In the genomic region with DNA sequence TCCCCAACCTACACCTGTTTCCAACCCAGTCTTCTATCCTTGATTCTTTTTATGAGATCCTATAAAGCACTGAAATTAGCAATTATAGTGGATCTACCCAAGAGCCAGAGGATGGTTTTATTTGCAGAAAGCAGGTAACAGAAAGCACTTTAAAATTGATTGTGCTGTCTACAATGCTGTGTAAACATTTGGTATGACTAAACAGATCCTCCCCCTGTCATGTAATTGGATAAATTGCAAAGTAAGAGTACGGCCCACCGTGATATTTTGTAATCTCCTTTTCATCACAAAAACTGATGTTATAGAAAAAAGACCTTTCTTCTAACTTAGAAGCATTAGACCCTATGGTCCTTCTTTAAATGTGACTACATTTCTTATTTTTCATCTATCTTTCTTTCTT, we compare ENCODE assay signal across 18 cellular contexts. TPM values are rescaled to one million over a fixed set of nuclear protein-coding genes. Genes with fewer than 3 reads are reported as not detected.
DNase-seq lines count a peak whose midpoint lies in the region; ATAC-seq and TF ChIP-seq lines count a peak whose summit lies in the region.
"Had no signal": no experiment of that assay in that cellular context is flagged by ENCODE, and none has a peak within 500 bp of the region (broad histone marks: within the 10 kb centered on the region; RNA-seq: fewer than 3 reads in every experiment).

No MANE protein-coding gene starts in this region.

- 78 to 86% (median 84%) methylated on average over 2 of the region's 2 CpGs for WGBS in adrenal gland, 4 donors

- intact Hi-C loops in adrenal gland (cut with DNase I) = no loop called here

- H3K9me3 ChIP-seq in adrenal gland (replicated peaks in 1 of 3) = no peaks in the 10 kb centered on the region
- H3K9me3 ChIP-seq: Caco-2 had no signal

- no peak for TF ChIP-seq POLR2A in adrenal gland (IDR thresholded peaks at IDR 0.05)

- peak; percentile 55 for DNase-seq in NCI-H510A treated with DMSO at 0.1 percent for 48 hours (lab: John Stamatoyannopoulos, UW)
- no peak for DNase-seq in NCI-H510A (lab: John Stamatoyannopoulos, UW)
- peak; percentile 38 for DNase-seq in NCI-H1930 (lab: John Stamatoyannopoulos, UW)
- peak; percentile 47 for DNase-seq in NCI-H82 treated with DMSO at 0.1 percent for 48 hours (lab: John Stamatoyannopoulos, UW; ENCODE audit: unreplicated experiment)
- no peak for DNase-seq in dedifferentiated amniotic fluid mesenchymal stem cell (ENCODE audit: extremely low spot score)
- no peak for DNase-seq in adrenal gland
- DNase-seq in activated naive CD4-positive, alpha-beta T cell (lab: John Stamatoyannopoulos, UW) = no peak
- DNase-seq: Caco-2, DND-41, GDM1, HCEC 1CT, NCI-H2029 treated with DMSO at 0.1 percent for 48 hours, NCI-H446 treated with DMSO at 0.1 percent for 48 hours, SHP77 had no signal

- no peak overlapping the region for H3K27ac ChIP-seq in adrenal gland
- H3K27ac ChIP-seq: C4-2B had no signal

- no peaks in the 10 kb centered on the region for H3K27me3 ChIP-seq in adrenal gland

- H3K4me3 ChIP-seq in adrenal gland = no peak overlapping the region

- H3K4me1 ChIP-seq in adrenal gland (replicated peaks in 1 of 2) = no peaks in the 10 kb centered on the region
- H3K4me1 ChIP-seq: Caco-2 had no signal

- no peak for TF ChIP-seq CTCF in adrenal gland (IDR thresholded peaks at IDR 0.05)

- no peaks in the 10 kb centered on the region for H3K36me3 ChIP-seq in adrenal gland (replicated peaks in 1 of 2)

- no peak for ATAC-seq in HG03520 (IDR thresholded peaks at IDR 0.05; ENCODE audit: unreplicated experiment)
- ATAC-seq: SK-N-SH treated with all-trans-retinoic acid at 6 μM for 48 hours had no signal

RNA-seq across cellular contexts. Expression of a gene that starts 11.3 kb away (rescaled TPM):
- 100 to 1,000 TPM in 1 of 8 donors, 10 to 100 TPM in 7; 26.4 to 169 (median 63.7) TPM for total RNA-seq in adrenal gland
- polyA plus RNA-seq in adrenal gland = 10 to 100 TPM; 11.8 to 68.4 (median 13.3) TPM

RNA-seq across cellular contexts. Expression of a gene that starts 56.1 kb away (rescaled TPM):
- 10 to 100 TPM in 6 of 8 donors, 1 to 10 TPM in 2; 4.3 to 16.6 (median 13.0) TPM for total RNA-seq in adrenal gland
- 10 to 100 TPM; 12.6 to 15.5 (median 12.6) TPM for polyA plus RNA-seq in adrenal gland
- total RNA-seq: Caco-2; T-helper 1 cell treated with Interleukin-12 subunit alpha and Interleukin-12 subunit beta and Interleukin-4 antibody, amounts not matched to agents 30 ng/mL and 1 ng/mL, for 36 hours had no signal

Comparison
In these comparisons a context has a peak if more than half of its experiments do, and no peak if none do; other contexts are left out.
1. DNase-seq: peak in NCI-H510A treated with DMSO at 0.1 percent for 48 hours (single experiment), NCI-H1930 (2 of 2) and NCI-H82 treated with DMSO at 0.1 percent for 48 hours (single experiment); none in NCI-H510A (single experiment), dedifferentiated amniotic fluid mesenchymal stem cell (single experiment), adrenal gland (0 of 7) and activated naive CD4-positive, alpha-beta T cell (0 of 4).